8 cellular contexts compared by ENCODE assay signal in the genomic region with DNA sequence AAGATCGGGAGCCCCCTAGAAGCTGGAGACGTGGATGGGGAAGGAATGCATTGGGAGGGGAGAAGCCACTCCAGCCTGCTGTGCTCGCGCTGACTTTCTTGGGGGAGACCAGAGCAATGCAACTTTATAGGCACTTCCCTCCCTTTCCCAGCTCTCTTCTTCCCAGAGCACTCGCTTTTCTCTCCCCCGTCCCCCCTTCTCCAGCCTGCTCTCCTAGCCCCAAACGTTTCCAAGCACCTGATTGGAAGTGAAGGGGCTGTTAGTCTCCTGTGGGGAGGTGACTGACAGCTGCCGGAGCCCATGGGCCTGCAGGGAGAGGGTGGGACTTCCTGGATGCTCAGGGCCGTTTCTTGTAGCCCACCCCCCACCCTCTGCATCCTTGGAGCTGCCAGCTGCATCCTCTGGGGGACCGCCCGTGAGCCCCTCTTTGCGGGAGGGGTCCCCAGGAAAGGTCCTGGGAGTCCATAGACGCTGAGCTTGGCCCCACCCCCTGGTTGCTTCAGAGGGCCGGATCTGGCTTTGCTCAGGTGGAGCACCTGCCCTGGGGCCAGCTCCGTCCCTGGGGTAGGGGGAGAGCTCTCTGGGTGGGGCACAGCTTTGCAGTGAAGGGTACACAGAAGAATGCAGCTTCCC. TPM values are rescaled to one million over a fixed set of nuclear protein-coding genes. Genes with fewer than 3 reads are reported as not detected.
DNase-seq lines count a peak whose midpoint lies in the region; ATAC-seq, FAIRE-seq and TF ChIP-seq lines count a peak whose summit lies in the region.

No MANE protein-coding gene starts in this region.

- peaks cover 17% of the 10 kb centered on the region for H3K36me3 ChIP-seq in OCI-LY3 (replicated peaks; ENCODE audit: low read depth, low read length)

- H3K27ac ChIP-seq in OCI-LY3 (ENCODE audit: low read length) = peak overlapping the region; percentile 17

- no peaks in the 10 kb centered on the region for H3K27me3 ChIP-seq in OCI-LY3 (ENCODE audit: low read depth, low read length)

- no peak for TF ChIP-seq CTCF in AG10803 (conservative IDR thresholded peaks at IDR 0.05; ENCODE audit: low read length)
- TF ChIP-seq CTCF in OCI-LY3 (IDR thresholded peaks at IDR 0.05; ENCODE audit: low read depth, low read length) = no peak

- H4K20me1 ChIP-seq in OCI-LY3 (ENCODE audit: insufficient read depth, low read length) = no peaks in the 10 kb centered on the region

- no peak overlapping the region for H2AFZ ChIP-seq in OCI-LY3 (ENCODE audit: low read depth, low read length)

- ATAC-seq in HG02678 (IDR thresholded peaks at IDR 0.05; ENCODE audit: unreplicated experiment) = no peak

- peaks cover 19% of the 10 kb centered on the region for H3K4me1 ChIP-seq in OCI-LY3 (ENCODE audit: low read length)

- H3K9me3 ChIP-seq in OCI-LY3 (ENCODE audit: insufficient read depth, low read length) = no peaks in the 10 kb centered on the region

- DNase-seq in AG10803 (ENCODE audit: low read depth) (peak; percentile 56), GM19239 (ENCODE audit: insufficient read length, low spot score) (peak; percentile 78), cerebellum (ENCODE audit: low spot score) (peak; percentile 93), midbrain (lab: John Stamatoyannopoulos, UW) (peak; percentile 47), NCI-H345 treated with DMSO at 0.1 percent for 48 hours (lab: John Stamatoyannopoulos, UW; ENCODE audit: unreplicated experiment) (no peak), DMS53 treated with DMSO at 0.1 percent for 48 hours (lab: John Stamatoyannopoulos, UW; ENCODE audit: unreplicated experiment) (no peak)

- peaks cover 33% of the 10 kb centered on the region for H3K79me2 ChIP-seq in OCI-LY3 (ENCODE audit: low read length)

- peak; percentile 79 for FAIRE-seq in GM19239 (lab: Jason Lieb, UNC)

- H3K9ac ChIP-seq in OCI-LY3 (ENCODE audit: low read length) = peak overlapping the region; percentile 93

- peak overlapping the region; percentile 97 for H3K4me2 ChIP-seq in OCI-LY3 (ENCODE audit: low read length)

- H3K4me3 ChIP-seq in AG10803 (ENCODE audit: low read length) = peak overlapping the region; percentile 74
- peak overlapping the region; percentile 93 for H3K4me3 ChIP-seq in OCI-LY3 (ENCODE audit: low read length)

RNA-seq across cellular contexts. Expression of gene HDGFL2, which starts 2.5 kb away (rescaled TPM):
- 26.9 TPM for total RNA-seq in cerebellum

RNA-seq across cellular contexts. Expression of gene UBXN6, which starts 17.0 kb away (rescaled TPM):
- 33.5 TPM for total RNA-seq in cerebellum

RNA-seq across cellular contexts. Expression of gene PLIN4, which starts 43.7 kb away (rescaled TPM):
- total RNA-seq in cerebellum = 0.73 TPM

Comparison
In these comparisons a context has a peak if more than half of its experiments do, and no peak if none do; other contexts are left out.
1. DNase-seq: peak in AG10803 (single experiment), GM19239 (single experiment), cerebellum (single experiment) and midbrain (single experiment); none in NCI-H345 treated with DMSO at 0.1 percent for 48 hours (single experiment) and DMS53 treated with DMSO at 0.1 percent for 48 hours (single experiment).